1 cellular context compared by ENCODE assay signal in genomic region chr1:161045749-161046573, GRCh38.
TF ChIP-seq lines count a peak whose summit lies in the region.

A gene with protein sequence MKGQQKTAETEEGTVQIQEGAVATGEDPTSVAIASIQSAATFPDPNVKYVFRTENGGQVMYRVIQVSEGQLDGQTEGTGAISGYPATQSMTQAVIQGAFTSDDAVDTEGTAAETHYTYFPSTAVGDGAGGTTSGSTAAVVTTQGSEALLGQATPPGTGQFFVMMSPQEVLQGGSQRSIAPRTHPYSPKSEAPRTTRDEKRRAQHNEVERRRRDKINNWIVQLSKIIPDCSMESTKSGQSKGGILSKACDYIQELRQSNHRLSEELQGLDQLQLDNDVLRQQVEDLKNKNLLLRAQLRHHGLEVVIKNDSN (minus strand): TSS chr1:161045977. CDS start chr1:161043275, 2,702 bp downstream.

TF ChIP-seq in HepG2, 621 proteins besides CTCF, POLR2A, EP300 and RAD21 (continued from another document and continues in another):
- TF ChIP-seq, protein P1, sequence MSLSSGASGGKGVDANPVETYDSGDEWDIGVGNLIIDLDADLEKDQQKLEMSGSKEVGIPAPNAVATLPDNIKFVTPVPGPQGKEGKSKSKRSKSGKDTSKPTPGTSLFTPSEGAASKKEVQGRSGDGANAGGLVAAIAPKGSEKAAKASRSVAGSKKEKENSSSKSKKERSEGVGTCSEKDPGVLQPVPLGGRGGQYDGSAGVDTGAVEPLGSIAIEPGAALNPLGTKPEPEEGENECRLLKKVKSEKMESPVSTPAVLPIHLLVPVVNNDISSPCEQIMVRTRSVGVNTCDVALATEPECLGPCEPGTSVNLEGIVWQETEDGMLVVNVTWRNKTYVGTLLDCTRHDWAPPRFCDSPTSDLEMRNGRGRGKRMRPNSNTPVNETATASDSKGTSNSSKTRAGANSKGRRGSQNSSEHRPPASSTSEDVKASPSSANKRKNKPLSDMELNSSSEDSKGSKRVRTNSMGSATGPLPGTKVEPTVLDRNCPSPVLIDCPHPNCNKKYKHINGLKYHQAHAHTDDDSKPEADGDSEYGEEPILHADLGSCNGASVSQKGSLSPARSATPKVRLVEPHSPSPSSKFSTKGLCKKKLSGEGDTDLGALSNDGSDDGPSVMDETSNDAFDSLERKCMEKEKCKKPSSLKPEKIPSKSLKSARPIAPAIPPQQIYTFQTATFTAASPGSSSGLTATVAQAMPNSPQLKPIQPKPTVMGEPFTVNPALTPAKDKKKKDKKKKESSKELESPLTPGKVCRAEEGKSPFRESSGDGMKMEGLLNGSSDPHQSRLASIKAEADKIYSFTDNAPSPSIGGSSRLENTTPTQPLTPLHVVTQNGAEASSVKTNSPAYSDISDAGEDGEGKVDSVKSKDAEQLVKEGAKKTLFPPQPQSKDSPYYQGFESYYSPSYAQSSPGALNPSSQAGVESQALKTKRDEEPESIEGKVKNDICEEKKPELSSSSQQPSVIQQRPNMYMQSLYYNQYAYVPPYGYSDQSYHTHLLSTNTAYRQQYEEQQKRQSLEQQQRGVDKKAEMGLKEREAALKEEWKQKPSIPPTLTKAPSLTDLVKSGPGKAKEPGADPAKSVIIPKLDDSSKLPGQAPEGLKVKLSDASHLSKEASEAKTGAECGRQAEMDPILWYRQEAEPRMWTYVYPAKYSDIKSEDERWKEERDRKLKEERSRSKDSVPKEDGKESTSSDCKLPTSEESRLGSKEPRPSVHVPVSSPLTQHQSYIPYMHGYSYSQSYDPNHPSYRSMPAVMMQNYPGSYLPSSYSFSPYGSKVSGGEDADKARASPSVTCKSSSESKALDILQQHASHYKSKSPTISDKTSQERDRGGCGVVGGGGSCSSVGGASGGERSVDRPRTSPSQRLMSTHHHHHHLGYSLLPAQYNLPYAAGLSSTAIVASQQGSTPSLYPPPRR (CRISPR knock-in tag; IDR thresholded peaks at IDR 0.05; ENCODE audit: borderline replicate concordance), result no peak; the same call in 1 of the 2 replicates
- no peak for TF ChIP-seq ZFAT (CRISPR knock-in tag; conservative IDR thresholded peaks at IDR 0.05)
- peak; percentile 73 for TF ChIP-seq PHF20 (CRISPR knock-in tag; IDR thresholded peaks at IDR 0.05)
- TF ChIP-seq YEATS4 (CRISPR knock-in tag; IDR thresholded peaks at IDR 0.05; ENCODE audit: borderline replicate concordance), result no peak; the same call in 1 of the 2 replicates
- 0 out of 2 replicates have a peak, but pooled peaks have one; percentile 69 for TF ChIP-seq ZNF567 (CRISPR knock-in tag; IDR thresholded peaks at IDR 0.05; ENCODE audit: borderline replicate concordance)
- TF ChIP-seq NR2F2 (IDR thresholded peaks at IDR 0.05; ENCODE audit: borderline replicate concordance, low read depth), result 0 out of 2 replicates have a peak, but pooled peaks have one; percentile 6
- TF ChIP-seq, protein P2, sequence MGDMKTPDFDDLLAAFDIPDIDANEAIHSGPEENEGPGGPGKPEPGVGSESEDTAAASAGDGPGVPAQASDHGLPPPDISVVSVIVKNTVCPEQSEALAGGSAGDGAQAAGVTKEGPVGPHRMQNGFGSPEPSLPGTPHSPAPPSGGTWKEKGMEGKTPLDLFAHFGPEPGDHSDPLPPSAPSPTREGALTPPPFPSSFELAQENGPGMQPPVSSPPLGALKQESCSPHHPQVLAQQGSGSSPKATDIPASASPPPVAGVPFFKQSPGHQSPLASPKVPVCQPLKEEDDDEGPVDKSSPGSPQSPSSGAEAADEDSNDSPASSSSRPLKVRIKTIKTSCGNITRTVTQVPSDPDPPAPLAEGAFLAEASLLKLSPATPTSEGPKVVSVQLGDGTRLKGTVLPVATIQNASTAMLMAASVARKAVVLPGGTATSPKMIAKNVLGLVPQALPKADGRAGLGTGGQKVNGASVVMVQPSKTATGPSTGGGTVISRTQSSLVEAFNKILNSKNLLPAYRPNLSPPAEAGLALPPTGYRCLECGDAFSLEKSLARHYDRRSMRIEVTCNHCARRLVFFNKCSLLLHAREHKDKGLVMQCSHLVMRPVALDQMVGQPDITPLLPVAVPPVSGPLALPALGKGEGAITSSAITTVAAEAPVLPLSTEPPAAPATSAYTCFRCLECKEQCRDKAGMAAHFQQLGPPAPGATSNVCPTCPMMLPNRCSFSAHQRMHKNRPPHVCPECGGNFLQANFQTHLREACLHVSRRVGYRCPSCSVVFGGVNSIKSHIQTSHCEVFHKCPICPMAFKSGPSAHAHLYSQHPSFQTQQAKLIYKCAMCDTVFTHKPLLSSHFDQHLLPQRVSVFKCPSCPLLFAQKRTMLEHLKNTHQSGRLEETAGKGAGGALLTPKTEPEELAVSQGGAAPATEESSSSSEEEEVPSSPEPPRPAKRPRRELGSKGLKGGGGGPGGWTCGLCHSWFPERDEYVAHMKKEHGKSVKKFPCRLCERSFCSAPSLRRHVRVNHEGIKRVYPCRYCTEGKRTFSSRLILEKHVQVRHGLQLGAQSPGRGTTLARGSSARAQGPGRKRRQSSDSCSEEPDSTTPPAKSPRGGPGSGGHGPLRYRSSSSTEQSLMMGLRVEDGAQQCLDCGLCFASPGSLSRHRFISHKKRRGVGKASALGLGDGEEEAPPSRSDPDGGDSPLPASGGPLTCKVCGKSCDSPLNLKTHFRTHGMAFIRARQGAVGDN (CRISPR knock-in tag; IDR thresholded peaks at IDR 0.05), result peak; percentile 60; the same call in 1 of the 2 replicates
- TF ChIP-seq ZBTB42 (CRISPR knock-in tag; IDR thresholded peaks at IDR 0.05), result no peak
- TF ChIP-seq BRD4 (CRISPR knock-in tag; IDR thresholded peaks at IDR 0.05), result peak; percentile 67; the same call in 1 of the 2 replicates
- peak; percentile 41; the same call in 1 of the 2 replicates for TF ChIP-seq NCOA1 (CRISPR knock-in tag; IDR thresholded peaks at IDR 0.05)
- TF ChIP-seq, protein P3, sequence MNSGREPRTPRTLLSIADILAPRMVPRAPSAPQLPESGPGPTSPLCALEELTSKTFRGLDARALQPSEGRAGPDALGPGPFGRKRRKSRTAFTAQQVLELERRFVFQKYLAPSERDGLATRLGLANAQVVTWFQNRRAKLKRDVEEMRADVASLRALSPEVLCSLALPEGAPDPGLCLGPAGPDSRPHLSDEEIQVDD (CRISPR knock-in tag; IDR thresholded peaks at IDR 0.05; ENCODE audit: borderline replicate concordance), result no peak
- no peak for TF ChIP-seq MTA3 (CRISPR knock-in tag; IDR thresholded peaks at IDR 0.05)
- TF ChIP-seq MAFG (CRISPR knock-in tag; IDR thresholded peaks at IDR 0.05), result no peak
- peak; percentile 78 for TF ChIP-seq HCFC1 (IDR thresholded peaks at IDR 0.05; ENCODE audit: low read depth, low read length)
- TF ChIP-seq ARNTL (CRISPR knock-in tag; IDR thresholded peaks at IDR 0.05), result no peak
- no peak for TF ChIP-seq TBL1XR1 (IDR thresholded peaks at IDR 0.05; ENCODE audit: borderline replicate concordance, low read length, partially characterized antibody)
- TF ChIP-seq ZNF841 (CRISPR knock-in tag; IDR thresholded peaks at IDR 0.05; ENCODE audit: borderline replicate concordance), result no peak
- no peak for TF ChIP-seq HOXA7 (CRISPR knock-in tag; IDR thresholded peaks at IDR 0.05)
- TF ChIP-seq, protein P4, sequence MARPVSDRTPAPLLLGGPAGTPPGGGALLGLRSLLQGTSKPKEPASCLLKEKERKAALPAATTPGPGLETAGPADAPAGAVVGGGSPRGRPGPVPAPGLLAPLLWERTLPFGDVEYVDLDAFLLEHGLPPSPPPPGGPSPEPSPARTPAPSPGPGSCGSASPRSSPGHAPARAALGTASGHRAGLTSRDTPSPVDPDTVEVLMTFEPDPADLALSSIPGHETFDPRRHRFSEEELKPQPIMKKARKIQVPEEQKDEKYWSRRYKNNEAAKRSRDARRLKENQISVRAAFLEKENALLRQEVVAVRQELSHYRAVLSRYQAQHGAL (CRISPR knock-in tag; IDR thresholded peaks at IDR 0.05; ENCODE audit: not compliant biosample characterization), result no peak
- TF ChIP-seq ZNF605 (CRISPR knock-in tag; IDR thresholded peaks at IDR 0.05), result peak; percentile 79
- peak; percentile 18; the same call in 1 of the 2 replicates for TF ChIP-seq ZNF691 (CRISPR knock-in tag; IDR thresholded peaks at IDR 0.05; ENCODE audit: borderline replicate concordance, low read depth)
- no peak for TF ChIP-seq DNMT1 (CRISPR knock-in tag; IDR thresholded peaks at IDR 0.05)
- TF ChIP-seq, protein P5, sequence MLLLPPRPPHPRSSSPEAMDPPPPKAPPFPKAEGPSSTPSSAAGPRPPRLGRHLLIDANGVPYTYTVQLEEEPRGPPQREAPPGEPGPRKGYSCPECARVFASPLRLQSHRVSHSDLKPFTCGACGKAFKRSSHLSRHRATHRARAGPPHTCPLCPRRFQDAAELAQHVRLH (CRISPR knock-in tag; IDR thresholded peaks at IDR 0.05; ENCODE audit: borderline replicate concordance, low read depth), result no peak
- TF ChIP-seq CBX5 (CRISPR knock-in tag; IDR thresholded peaks at IDR 0.05; ENCODE audit: borderline replicate concordance), result 0 out of 2 replicates have a peak, but pooled peaks have one; percentile 32
- 0 out of 2 replicates have a peak, but pooled peaks have one; percentile 39 for TF ChIP-seq NKX3-1 (CRISPR knock-in tag; IDR thresholded peaks at IDR 0.05)
- TF ChIP-seq HHEX (CRISPR knock-in tag; IDR thresholded peaks at IDR 0.05), result no peak
- TF ChIP-seq CCDC6 (CRISPR knock-in tag; IDR thresholded peaks at IDR 0.05), result 0 out of 2 replicates have a peak, but pooled peaks have one; percentile 63
- no peak for TF ChIP-seq SIN3B (IDR thresholded peaks at IDR 0.05; ENCODE audit: low read length)
- TF ChIP-seq ZNF251 (CRISPR knock-in tag; IDR thresholded peaks at IDR 0.05), result no peak
- no peak for TF ChIP-seq NR2F6 (IDR thresholded peaks at IDR 0.05)
- peak; percentile 28; the same call in 1 of the 2 replicates for TF ChIP-seq NR2F6 (CRISPR knock-in tag; IDR thresholded peaks at IDR 0.05)
- no peak for TF ChIP-seq ZBTB3 (CRISPR knock-in tag; IDR thresholded peaks at IDR 0.05; ENCODE audit: borderline replicate concordance, low read depth)
- no peak for TF ChIP-seq ZNF282 (IDR thresholded peaks at IDR 0.05; ENCODE audit: partially characterized antibody)
- TF ChIP-seq SSRP1 (CRISPR knock-in tag; IDR thresholded peaks at IDR 0.05), result no peak
- TF ChIP-seq NFYB (CRISPR knock-in tag; IDR thresholded peaks at IDR 0.05), result no peak
- peak; percentile 89 for TF ChIP-seq ZFX (CRISPR knock-in tag; IDR thresholded peaks at IDR 0.05; ENCODE audit: low read depth)
- TF ChIP-seq, protein P6, sequence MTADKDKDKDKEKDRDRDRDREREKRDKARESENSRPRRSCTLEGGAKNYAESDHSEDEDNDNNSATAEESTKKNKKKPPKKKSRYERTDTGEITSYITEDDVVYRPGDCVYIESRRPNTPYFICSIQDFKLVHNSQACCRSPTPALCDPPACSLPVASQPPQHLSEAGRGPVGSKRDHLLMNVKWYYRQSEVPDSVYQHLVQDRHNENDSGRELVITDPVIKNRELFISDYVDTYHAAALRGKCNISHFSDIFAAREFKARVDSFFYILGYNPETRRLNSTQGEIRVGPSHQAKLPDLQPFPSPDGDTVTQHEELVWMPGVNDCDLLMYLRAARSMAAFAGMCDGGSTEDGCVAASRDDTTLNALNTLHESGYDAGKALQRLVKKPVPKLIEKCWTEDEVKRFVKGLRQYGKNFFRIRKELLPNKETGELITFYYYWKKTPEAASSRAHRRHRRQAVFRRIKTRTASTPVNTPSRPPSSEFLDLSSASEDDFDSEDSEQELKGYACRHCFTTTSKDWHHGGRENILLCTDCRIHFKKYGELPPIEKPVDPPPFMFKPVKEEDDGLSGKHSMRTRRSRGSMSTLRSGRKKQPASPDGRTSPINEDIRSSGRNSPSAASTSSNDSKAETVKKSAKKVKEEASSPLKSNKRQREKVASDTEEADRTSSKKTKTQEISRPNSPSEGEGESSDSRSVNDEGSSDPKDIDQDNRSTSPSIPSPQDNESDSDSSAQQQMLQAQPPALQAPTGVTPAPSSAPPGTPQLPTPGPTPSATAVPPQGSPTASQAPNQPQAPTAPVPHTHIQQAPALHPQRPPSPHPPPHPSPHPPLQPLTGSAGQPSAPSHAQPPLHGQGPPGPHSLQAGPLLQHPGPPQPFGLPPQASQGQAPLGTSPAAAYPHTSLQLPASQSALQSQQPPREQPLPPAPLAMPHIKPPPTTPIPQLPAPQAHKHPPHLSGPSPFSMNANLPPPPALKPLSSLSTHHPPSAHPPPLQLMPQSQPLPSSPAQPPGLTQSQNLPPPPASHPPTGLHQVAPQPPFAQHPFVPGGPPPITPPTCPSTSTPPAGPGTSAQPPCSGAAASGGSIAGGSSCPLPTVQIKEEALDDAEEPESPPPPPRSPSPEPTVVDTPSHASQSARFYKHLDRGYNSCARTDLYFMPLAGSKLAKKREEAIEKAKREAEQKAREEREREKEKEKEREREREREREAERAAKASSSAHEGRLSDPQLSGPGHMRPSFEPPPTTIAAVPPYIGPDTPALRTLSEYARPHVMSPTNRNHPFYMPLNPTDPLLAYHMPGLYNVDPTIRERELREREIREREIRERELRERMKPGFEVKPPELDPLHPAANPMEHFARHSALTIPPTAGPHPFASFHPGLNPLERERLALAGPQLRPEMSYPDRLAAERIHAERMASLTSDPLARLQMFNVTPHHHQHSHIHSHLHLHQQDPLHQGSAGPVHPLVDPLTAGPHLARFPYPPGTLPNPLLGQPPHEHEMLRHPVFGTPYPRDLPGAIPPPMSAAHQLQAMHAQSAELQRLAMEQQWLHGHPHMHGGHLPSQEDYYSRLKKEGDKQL (CRISPR knock-in tag; IDR thresholded peaks at IDR 0.05; ENCODE audit: low read depth), result no peak
- TF ChIP-seq, protein P7, sequence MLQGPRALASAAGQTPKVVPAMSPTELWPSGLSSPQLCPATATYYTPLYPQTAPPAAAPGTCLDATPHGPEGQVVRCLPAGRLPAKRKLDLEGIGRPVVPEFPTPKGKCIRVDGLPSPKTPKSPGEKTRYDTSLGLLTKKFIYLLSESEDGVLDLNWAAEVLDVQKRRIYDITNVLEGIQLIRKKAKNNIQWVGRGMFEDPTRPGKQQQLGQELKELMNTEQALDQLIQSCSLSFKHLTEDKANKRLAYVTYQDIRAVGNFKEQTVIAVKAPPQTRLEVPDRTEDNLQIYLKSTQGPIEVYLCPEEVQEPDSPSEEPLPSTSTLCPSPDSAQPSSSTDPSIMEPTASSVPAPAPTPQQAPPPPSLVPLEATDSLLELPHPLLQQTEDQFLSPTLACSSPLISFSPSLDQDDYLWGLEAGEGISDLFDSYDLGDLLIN (CRISPR knock-in tag; IDR thresholded peaks at IDR 0.05; ENCODE audit: borderline replicate concordance), result no peak
- TF ChIP-seq ZNF558 (CRISPR knock-in tag; IDR thresholded peaks at IDR 0.05; ENCODE audit: borderline replicate concordance), result no peak
- TF ChIP-seq HNRNPLL (IDR thresholded peaks at IDR 0.05; ENCODE audit: low read depth, low read length, poor library complexity, severe bottlenecking), result no peak
- 0 out of 2 replicates have a peak, but pooled peaks have one; percentile 55 for TF ChIP-seq ZNF274 (CRISPR knock-in tag; IDR thresholded peaks at IDR 0.05)
- peak; percentile 17; the same call in 1 of the 2 replicates for TF ChIP-seq TCF7 (IDR thresholded peaks at IDR 0.05; ENCODE audit: low read depth)
- TF ChIP-seq, protein P8, sequence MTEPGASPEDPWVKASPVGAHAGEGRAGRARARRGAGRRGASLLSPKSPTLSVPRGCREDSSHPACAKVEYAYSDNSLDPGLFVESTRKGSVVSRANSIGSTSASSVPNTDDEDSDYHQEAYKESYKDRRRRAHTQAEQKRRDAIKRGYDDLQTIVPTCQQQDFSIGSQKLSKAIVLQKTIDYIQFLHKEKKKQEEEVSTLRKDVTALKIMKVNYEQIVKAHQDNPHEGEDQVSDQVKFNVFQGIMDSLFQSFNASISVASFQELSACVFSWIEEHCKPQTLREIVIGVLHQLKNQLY (CRISPR knock-in tag; IDR thresholded peaks at IDR 0.05), result no peak
- TF ChIP-seq ZSCAN31 (CRISPR knock-in tag; IDR thresholded peaks at IDR 0.05; ENCODE audit: low read depth), result peak; percentile 85
- no peak for TF ChIP-seq JUND (CRISPR knock-in tag; IDR thresholded peaks at IDR 0.05)
- no peak for TF ChIP-seq ZSCAN12 (CRISPR knock-in tag; IDR thresholded peaks at IDR 0.05)
